8 cellular contexts compared by ENCODE assay signal in genomic region chr4:121726642-121727268, GRCh38. TPM values are rescaled to one million over a fixed set of nuclear protein-coding genes. Genes with fewer than 3 reads are reported as not detected.
DNase-seq lines count a peak whose midpoint lies in the region; ATAC-seq and TF ChIP-seq lines count a peak whose summit lies in the region.

No MANE protein-coding gene starts in this region.

- no peaks in the 10 kb centered on the region for H3K9me3 ChIP-seq in right atrium auricular region

- TF ChIP-seq CTCF in right atrium auricular region (IDR thresholded peaks at IDR 0.05), result peak; percentile 61 to 85

- no peak overlapping the region for H3K27ac Mint-ChIP-seq in activated T-helper 17 cell treated with anti-CD3 and anti-CD28 coated beads, Interleukin-2, amount 50 U/mL, for 72 hours

- H3K27ac ChIP-seq in right atrium auricular region, result no peak overlapping the region

- H3K36me3 ChIP-seq in right atrium auricular region, result no peaks in the 10 kb centered on the region

- no peaks in the 10 kb centered on the region for H3K27me3 ChIP-seq in right atrium auricular region

- H3K4me1 ChIP-seq in right atrium auricular region, result no peaks in the 10 kb centered on the region

- ATAC-seq in GM18517 (IDR thresholded peaks at IDR 0.05; ENCODE audit: unreplicated experiment) (peak; percentile 99), HG02885 (IDR thresholded peaks at IDR 0.05; ENCODE audit: poor library complexity, unreplicated experiment) (peak; percentile 97)
- peak; percentile 91 for ATAC-seq in activated T-helper 17 cell treated with anti-CD3 and anti-CD28 coated beads, Interleukin-2, amount 50 U/mL, for 72 hours (replicated peaks)

- no peak overlapping the region for H3K4me3 Mint-ChIP-seq in activated T-helper 17 cell treated with anti-CD3 and anti-CD28 coated beads, Interleukin-2, amount 50 U/mL, for 72 hours

- no peak overlapping the region for H3K4me3 ChIP-seq in right atrium auricular region

- H3K4me1 Mint-ChIP-seq in activated T-helper 17 cell treated with anti-CD3 and anti-CD28 coated beads, Interleukin-2, amount 50 U/mL, for 72 hours, result no peaks in the 10 kb centered on the region

- no peaks in the 10 kb centered on the region for H3K9me3 Mint-ChIP-seq in activated T-helper 17 cell treated with anti-CD3 and anti-CD28 coated beads, Interleukin-2, amount 50 U/mL, for 72 hours

- H3K27me3 Mint-ChIP-seq in activated T-helper 17 cell treated with anti-CD3 and anti-CD28 coated beads, Interleukin-2, amount 50 U/mL, for 72 hours, result no peaks in the 10 kb centered on the region

- H3K36me3 Mint-ChIP-seq in activated T-helper 17 cell treated with anti-CD3 and anti-CD28 coated beads, Interleukin-2, amount 50 U/mL, for 72 hours (ENCODE audit: low read depth), result no peaks in the 10 kb centered on the region

- DNase-seq in D341Med (ENCODE audit: low spot score), result peak; percentile 53
- DNase-seq in NCI-H2227 (lab: John Stamatoyannopoulos, UW; ENCODE audit: unreplicated experiment), result peak; percentile 45
- DNase-seq in right atrium auricular region (ENCODE audit: low spot score), result no peak
- peak; percentile 51 for DNase-seq in smooth muscle cell of the brain vasculature (ENCODE audit: low read depth, low spot score)
- DNase-seq in NK-92 (lab: John Stamatoyannopoulos, UW; ENCODE audit: unreplicated experiment), result no peak

RNA-seq across cellular contexts. Expression of gene ANXA5, which starts 30.0 kb away (rescaled TPM):
- 100 to 1,000 TPM; 106 to 142 TPM for total RNA-seq in activated T-helper 17 cell treated with anti-CD3 and anti-CD28 coated beads, Interleukin-2, amount 50 U/mL, for 72 hours
- 100 to 1,000 TPM; 186 to 197 TPM for total RNA-seq in right atrium auricular region

RNA-seq across cellular contexts. Expression of gene SMIM43, which starts 38.2 kb away (rescaled TPM):
- under 1 TPM in 1 of 2 donors, not detected in 1; 0.15 TPM for total RNA-seq in activated T-helper 17 cell treated with anti-CD3 and anti-CD28 coated beads, Interleukin-2, amount 50 U/mL, for 72 hours
- not detected for total RNA-seq in right atrium auricular region

Comparison
In these comparisons a context has a peak if more than half of its experiments do, and no peak if none do; other contexts are left out.
1. DNase-seq: peak in D341Med (single experiment), NCI-H2227 (single experiment) and smooth muscle cell of the brain vasculature (single experiment); none in right atrium auricular region (single experiment) and NK-92 (single experiment).
2. Peak in every context shown above with its lines, with median percentiles within 50 percentile points of each other: ATAC-seq.